In genomic region chr1:22018583-22019559, GRCh38 we compare ENCODE assay signal across 8 cellular contexts. TPM values are rescaled to one million over a fixed set of nuclear protein-coding genes. Genes with fewer than 3 reads are reported as not detected.
A peak's percentile ranks its signal among the peaks of the same experiment; 100 is the strongest.
DNase-seq lines count a peak whose midpoint lies in the region; ATAC-seq and FAIRE-seq lines count a peak whose summit lies in the region.

No MANE protein-coding gene starts in this region.

- H3K9me3 Mint-ChIP-seq in activated naive CD8-positive, alpha-beta T cell (ENCODE audit: low read depth) = no peaks in the 10 kb centered on the region

- peaks cover 26% of the 10 kb centered on the region for H3K4me1 Mint-ChIP-seq in activated naive CD8-positive, alpha-beta T cell (ENCODE audit: low read depth)

- no peak for FAIRE-seq in frontal cortex (lab: Jason Lieb, UNC)

- no peaks in the 10 kb centered on the region for H3K36me3 Mint-ChIP-seq in activated naive CD8-positive, alpha-beta T cell

- ATAC-seq in HG03103 (IDR thresholded peaks at IDR 0.05; ENCODE audit: low read depth, unreplicated experiment) = peak; percentile 78

- DNase-seq in GF-D8 (lab: John Stamatoyannopoulos, UW) (peak; percentile 92), SW 1271 (lab: John Stamatoyannopoulos, UW) (peak; percentile 8 to 65), islet precursor cell (peak; percentile 81), NCI-H1694 (lab: John Stamatoyannopoulos, UW) (no peak), frontal cortex (ENCODE audit: low spot score in 2 of 2) (no peak)
- peak; percentile 39 for DNase-seq in stimulated activated CD8-positive, alpha-beta memory T cell treated with anti-CD3 and anti-CD28 coated beads, Interleukin-12 subunit alpha, Interleukin-12 subunit beta, amount 100 ng/mL, for 4 hours (ENCODE audit: low read depth)

- no peaks in the 10 kb centered on the region for H3K27me3 Mint-ChIP-seq in activated naive CD8-positive, alpha-beta T cell

- H3K4me3 Mint-ChIP-seq in activated naive CD8-positive, alpha-beta T cell = peak overlapping the region; percentile 64

- peak overlapping the region; percentile 94 for H3K27ac Mint-ChIP-seq in activated naive CD8-positive, alpha-beta T cell

RNA-seq across cellular contexts. Expression of gene CELA3A, which starts 17.4 kb away (rescaled TPM):
- total RNA-seq in frontal cortex = not detected

RNA-seq across cellular contexts. Expression of gene CDC42, which starts 33.6 kb away (rescaled TPM):
- 468 TPM for total RNA-seq in frontal cortex

RNA-seq across cellular contexts. Expression of gene CELA3B, which starts 42.0 kb away (rescaled TPM):
- not detected for total RNA-seq in frontal cortex

Comparison
In these comparisons a context has a peak if more than half of its experiments do, and no peak if none do; other contexts are left out.
1. DNase-seq: peak in GF-D8 (single experiment), SW 1271 (2 of 2), islet precursor cell (single experiment) and stimulated activated CD8-positive, alpha-beta memory T cell treated with anti-CD3 and anti-CD28 coated beads, Interleukin-12 subunit alpha, Interleukin-12 subunit beta, amount 100 ng/mL, for 4 hours (single experiment); none in NCI-H1694 (single experiment) and frontal cortex (0 of 2).